8 cellular contexts compared by ENCODE assay signal in genomic region chr5:125412561-125413535, GRCh38.
DNase-seq lines count a peak whose midpoint lies in the region; ATAC-seq, FAIRE-seq and TF ChIP-seq lines count a peak whose summit lies in the region.

No MANE protein-coding gene starts in this region.

- CTCF ChIA-PET in HEK293T (lab: Yijun Ruan, JAX) = interaction anchor here (2.2 kb wide), 1 partner anchor 423 kb away, joined by 5 read pairs; no protein-coding TSS in a partner anchor

- DNase-seq in DMS153 (lab: John Stamatoyannopoulos, UW) = peak; percentile 26
- peak; percentile 78 for DNase-seq in HEK293T (ENCODE audit: extremely low spot score)
- peak; percentile 97 for DNase-seq in NCI-H1694 treated with DMSO at 0.1 percent for 48 hours (lab: John Stamatoyannopoulos, UW)
- DNase-seq in adipocyte (ENCODE audit: low read depth) = peak; percentile 93
- peak; percentile 80 for DNase-seq in cardiac muscle cell (ENCODE audit: low read depth in 1 of 2, low spot score in 1 of 2)
- peak; percentile 65 to 83 (median 75) for DNase-seq in pancreas
- DNase-seq in activated effector memory CD4-positive, alpha-beta T cell treated with Interleukin-2 at 50 U/mL for 16 hours = no peak

- WGBS in pancreas, 2 donors = 32 to 36% methylated on average over 14 of the region's 14 CpGs

- H3K9me3 ChIP-seq in adipocyte (ENCODE audit: control insufficient read depth, low read length) (no peaks in the 10 kb centered on the region), cardiac muscle cell (ENCODE audit: low read depth) (no peaks in the 10 kb centered on the region), pancreas (no peaks in the 10 kb centered on the region)

- H3K4me1 ChIP-seq in adipocyte (ENCODE audit: control insufficient read depth, insufficient read depth, low read length) = peaks cover 49% of the 10 kb centered on the region
- peaks cover 73% of the 10 kb centered on the region for H3K4me1 ChIP-seq in cardiac muscle cell (ENCODE audit: low read depth)
- peaks cover 22 to 51% (median 30%) of the 10 kb centered on the region in 3 donors for H3K4me1 ChIP-seq in pancreas

- POLR2A ChIA-PET in HEK293T (lab: Yijun Ruan, JAX) = interaction anchor here (0.7 to 1.9 kb wide), 4 partner anchors 11 to 163 kb away, joined by 3 to 6 read pairs (median 3); no protein-coding TSS in a partner anchor

- TF ChIP-seq CTCF in cardiac muscle cell (IDR thresholded peaks at IDR 0.05; ENCODE audit: low read depth, low read length) (peak; percentile 63), pancreas (IDR thresholded peaks at IDR 0.05) (no peak)

- no peak for FAIRE-seq in pancreas (lab: Jason Lieb, UNC)

- peak overlapping the region; percentile 70 for H3K9ac ChIP-seq in adipocyte (ENCODE audit: low read length)

- H3K27me3 ChIP-seq in adipocyte (replicated peaks; ENCODE audit: control insufficient read depth, insufficient read depth, low read length) (no peaks in the 10 kb centered on the region), cardiac muscle cell (no peaks in the 10 kb centered on the region), pancreas (no peaks in the 10 kb centered on the region)

- H3K36me3 ChIP-seq in adipocyte (ENCODE audit: control insufficient read depth, insufficient read depth, low read length, severe bottlenecking) (no peaks in the 10 kb centered on the region), cardiac muscle cell (no peaks in the 10 kb centered on the region), pancreas (no peaks in the 10 kb centered on the region)

- H3K4me3 ChIP-seq in adipocyte (ENCODE audit: low read length) (peak overlapping the region; percentile 31), cardiac muscle cell (no peak overlapping the region), pancreas (no peak overlapping the region)

- intact Hi-C loops in pancreas (cut with DNase I) = no loop called here

- peak overlapping the region; percentile 97 for H3K27ac ChIP-seq in cardiac muscle cell
- peak overlapping the region in 2 of 4 donors; percentile 71 to 83 for H3K27ac ChIP-seq in pancreas

- ATAC-seq in pancreas = peak; percentile 82 to 89 (median 86)
- ATAC-seq in GM19455 (IDR thresholded peaks at IDR 0.05; ENCODE audit: unreplicated experiment) = no peak

TF ChIP-seq in HEK293T, 16 proteins besides CTCF, POLR2A, EP300 and RAD21:
- no peak for TF ChIP-seq TARDBP (IDR thresholded peaks at IDR 0.05)
- 0 out of 2 replicates have a peak, but pooled peaks have one; percentile 19 for TF ChIP-seq ZNF384 (IDR thresholded peaks at IDR 0.05)
- no peak for TF ChIP-seq NFRKB (IDR thresholded peaks at IDR 0.05)
- TF ChIP-seq CTBP1 (IDR thresholded peaks at IDR 0.05; ENCODE audit: borderline replicate concordance) = peak; percentile 73; the same call in 1 of the 2 replicates
- peak; percentile 53; the same call in 1 of the 2 replicates for TF ChIP-seq ARNT (IDR thresholded peaks at IDR 0.05)
- no peak for TF ChIP-seq SP1 (IDR thresholded peaks at IDR 0.05)
- TF ChIP-seq, protein P1, sequence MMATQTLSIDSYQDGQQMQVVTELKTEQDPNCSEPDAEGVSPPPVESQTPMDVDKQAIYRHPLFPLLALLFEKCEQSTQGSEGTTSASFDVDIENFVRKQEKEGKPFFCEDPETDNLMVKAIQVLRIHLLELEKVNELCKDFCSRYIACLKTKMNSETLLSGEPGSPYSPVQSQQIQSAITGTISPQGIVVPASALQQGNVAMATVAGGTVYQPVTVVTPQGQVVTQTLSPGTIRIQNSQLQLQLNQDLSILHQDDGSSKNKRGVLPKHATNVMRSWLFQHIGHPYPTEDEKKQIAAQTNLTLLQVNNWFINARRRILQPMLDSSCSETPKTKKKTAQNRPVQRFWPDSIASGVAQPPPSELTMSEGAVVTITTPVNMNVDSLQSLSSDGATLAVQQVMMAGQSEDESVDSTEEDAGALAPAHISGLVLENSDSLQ (IDR thresholded peaks at IDR 0.05) = peak; percentile 96
- no peak for TF ChIP-seq ELF4 (IDR thresholded peaks at IDR 0.05)
